In genomic region chr3:55576621-55577020, GRCh38 we compare ENCODE assay signal across 1 cellular context.
TF ChIP-seq lines count a peak whose summit lies in the region.

No MANE protein-coding gene starts in this region.

TF ChIP-seq in GM23338, 12 proteins besides CTCF, POLR2A, EP300 and RAD21 (continued from another document):
- TF ChIP-seq ZNF462 (CRISPR knock-in tag; IDR thresholded peaks at IDR 0.05) (no peak), NANOG (IDR thresholded peaks at IDR 0.05; ENCODE audit: borderline replicate concordance) (no peak), ZNF331 (CRISPR knock-in tag; IDR thresholded peaks at IDR 0.05; ENCODE audit: low read depth) (no peak), POLR2AphosphoS5 (IDR thresholded peaks at IDR 0.05; ENCODE audit: low read depth) (no peak), JUNB (IDR thresholded peaks at IDR 0.05; ENCODE audit: unreplicated experiment) (no peak), ETS1 (IDR thresholded peaks at IDR 0.05) (no peak), EZH2 (IDR thresholded peaks at IDR 0.05; ENCODE audit: low read depth, unreplicated experiment) (no peak), STAT1 (IDR thresholded peaks at IDR 0.05; ENCODE audit: unreplicated experiment) (no peak), REST (IDR thresholded peaks at IDR 0.05; ENCODE audit: unreplicated experiment) (no peak), ZNF114 (CRISPR knock-in tag; IDR thresholded peaks at IDR 0.05) (no peak), EZH2phosphoT487 (IDR thresholded peaks at IDR 0.05; ENCODE audit: unreplicated experiment) (no peak)
TF ChIP-seq in GM23338: peak in this region for 0.
